ENCODE assay signal across 8 cellular contexts in the genomic region with DNA sequence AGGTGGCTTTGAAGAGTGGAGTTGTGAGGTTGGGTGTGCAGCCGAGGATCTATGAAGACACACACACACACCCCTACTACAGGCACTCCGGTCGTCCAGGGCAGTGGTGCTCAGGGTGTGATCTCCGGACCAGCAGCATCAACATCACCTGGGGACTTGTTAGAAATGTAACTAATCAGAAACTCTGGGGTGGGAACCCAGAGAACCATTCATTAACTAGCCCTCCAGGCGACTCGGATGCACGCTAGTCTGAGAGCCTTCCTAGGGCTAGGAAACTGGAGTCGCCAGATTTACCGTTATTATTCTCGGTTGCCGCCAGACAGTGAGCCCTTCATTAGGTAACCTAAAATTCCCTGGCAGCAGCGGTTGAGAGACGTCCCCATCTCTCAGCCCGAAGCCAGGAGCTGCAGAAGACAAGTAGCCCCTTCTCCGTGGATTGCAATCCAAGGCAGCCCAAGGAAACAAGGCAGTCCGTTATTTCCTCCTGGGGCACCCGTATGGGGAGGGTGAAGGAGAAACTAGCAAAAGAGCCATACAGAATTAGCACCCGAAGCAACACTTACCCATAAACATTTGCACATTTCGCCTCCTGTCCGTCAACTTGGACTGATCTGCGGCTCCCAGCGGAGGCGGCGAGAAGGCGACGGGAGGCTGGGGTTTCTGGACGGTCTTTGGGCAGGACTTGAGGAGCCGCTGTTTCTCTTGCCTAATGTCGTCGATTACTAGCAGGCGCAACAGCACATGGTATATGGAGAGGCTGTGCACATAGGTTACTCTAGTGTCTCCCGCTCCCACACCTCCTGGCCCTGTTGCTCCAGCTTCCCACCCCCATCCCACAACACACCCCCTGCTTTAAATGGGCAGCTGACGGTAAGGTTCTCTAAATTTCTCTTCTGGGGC. TPM values are rescaled to one million over a fixed set of nuclear protein-coding genes. Genes with fewer than 3 reads are reported as not detected.
DNase-seq lines count a peak whose midpoint lies in the region; ATAC-seq and TF ChIP-seq lines count a peak whose summit lies in the region.

No MANE protein-coding gene starts in this region.

- H3K4me3 ChIP-seq in GM06990 (replicated peaks; ENCODE audit: low read depth, low read length) (peak overlapping the region; percentile 79), LNCaP clone FGC (ENCODE audit: low read depth, low read length) (peak overlapping the region; percentile 59), stomach smooth muscle (ENCODE audit: low read length in 2 of 2) (peak overlapping the region; percentile 83 to 88)

- H3K36me3 ChIP-seq in GM06990 (ENCODE audit: control insufficient read depth, insufficient read depth, low read length): no peaks in the 10 kb centered on the region
- H3K36me3 ChIP-seq in stomach smooth muscle (ENCODE audit: control insufficient read depth in 2 of 2, insufficient read depth in 2 of 2, low read length in 2 of 2): peaks cover 2 to 3% of the 10 kb centered on the region in 2 donors

- no TSS peak for BruUV-seq in MCF 10A (replicated peaks; lab: Mats Ljungman, UMichigan)

- no peaks in the 10 kb centered on the region for H3K27me3 Mint-ChIP-seq in MCF 10A (ENCODE audit: insufficient read depth, unreplicated experiment)

- no peaks in the 10 kb centered on the region for H3K9me3 Mint-ChIP-seq in MCF 10A (ENCODE audit: unreplicated experiment)

- ATAC-seq in GM21529 (IDR thresholded peaks at IDR 0.05; ENCODE audit: unreplicated experiment): peak; percentile 19

- H3K9ac ChIP-seq in stomach smooth muscle (ENCODE audit: low read length in 2 of 2): peak overlapping the region; percentile 94 to 99

- POLR2A ChIA-PET in MCF 10A (lab: Yijun Ruan, JAX): interaction anchor here (0.7 to 1.5 kb wide), 6 partner anchors 8 to 81 kb away, joined by 3 to 11 read pairs (median 3); no protein-coding TSS in a partner anchor

- H3K27me3 ChIP-seq in GM06990 (replicated peaks; ENCODE audit: control insufficient read depth, insufficient read depth, low read length) (peaks cover 1% of the 10 kb centered on the region; the same call in 1 of the 2 replicates), layer of hippocampus (ENCODE audit: control insufficient read depth, insufficient read depth, low read length) (peaks cover 2% of the 10 kb centered on the region), stomach smooth muscle (ENCODE audit: control insufficient read depth in 1 of 2, insufficient read depth in 2 of 2, low read length in 2 of 2) (no peaks in the 10 kb centered on the region)

- H3K9me3 ChIP-seq in stomach smooth muscle (ENCODE audit: control insufficient read depth in 2 of 2, low read length in 2 of 2): no peaks in the 10 kb centered on the region

- H3K4me1 Mint-ChIP-seq in MCF 10A (ENCODE audit: insufficient read depth, unreplicated experiment): peaks cover 31% of the 10 kb centered on the region

- peaks cover 40% of the 10 kb centered on the region for H3K4me1 ChIP-seq in stomach smooth muscle (ENCODE audit: control insufficient read depth, insufficient read depth, low read length)

- peak overlapping the region; percentile 77 for H3K4me3 Mint-ChIP-seq in MCF 10A (ENCODE audit: unreplicated experiment)

- intact Hi-C loops in MCF 10A (cut with micrococcal nuclease): no loop called here

- peak; percentile 28 for DNase-seq in GM06990 (ENCODE audit: extremely low read depth, insufficient read length)
- no peak for DNase-seq in LNCaP clone FGC (ENCODE audit: low read depth)
- no peak for DNase-seq in MCF 10A (ENCODE audit: unreplicated experiment)
- no peak for DNase-seq in NCI-H2029 treated with DMSO at 0.1 percent for 48 hours (lab: John Stamatoyannopoulos, UW)
- no peak for DNase-seq in germinal center (ENCODE audit: low spot score)

- no peak for TF ChIP-seq CTCF in GM06990 (IDR thresholded peaks at IDR 0.05; ENCODE audit: insufficient read depth, low read length, poor library complexity, severe bottlenecking)
- TF ChIP-seq CTCF in LNCaP clone FGC (IDR thresholded peaks at IDR 0.05; ENCODE audit: control insufficient read depth, extremely low read depth, insufficient read depth): no peak
- TF ChIP-seq CTCF in MCF 10A (IDR thresholded peaks at IDR 0.05; ENCODE audit: unreplicated experiment): no peak

- CTCF ChIA-PET in MCF 10A (lab: Yijun Ruan, JAX): interaction anchor here (0.6 to 1.0 kb wide), 4 partner anchors 22 to 110 kb away, joined by 3 to 6 read pairs (median 3); no protein-coding TSS in a partner anchor

- peaks cover 36% of the 10 kb centered on the region for H3K36me3 Mint-ChIP-seq in MCF 10A (ENCODE audit: insufficient read depth, unreplicated experiment)

- peak overlapping the region; percentile 94 for H3K27ac Mint-ChIP-seq in MCF 10A (ENCODE audit: low read depth, unreplicated experiment)

- H3K27ac ChIP-seq in layer of hippocampus (ENCODE audit: low read depth, low read length): peak overlapping the region; percentile 54
- H3K27ac ChIP-seq in stomach smooth muscle (ENCODE audit: low read length): peak overlapping the region; percentile 100

RNA-seq across cellular contexts. Expression of a gene that starts 2.9 kb away (rescaled TPM):
- total RNA-seq in MCF 10A (2022): 37.3 and 90.2 TPM in 2 replicates
